ENCODE assay signal across 8 cellular contexts in the genomic region with DNA sequence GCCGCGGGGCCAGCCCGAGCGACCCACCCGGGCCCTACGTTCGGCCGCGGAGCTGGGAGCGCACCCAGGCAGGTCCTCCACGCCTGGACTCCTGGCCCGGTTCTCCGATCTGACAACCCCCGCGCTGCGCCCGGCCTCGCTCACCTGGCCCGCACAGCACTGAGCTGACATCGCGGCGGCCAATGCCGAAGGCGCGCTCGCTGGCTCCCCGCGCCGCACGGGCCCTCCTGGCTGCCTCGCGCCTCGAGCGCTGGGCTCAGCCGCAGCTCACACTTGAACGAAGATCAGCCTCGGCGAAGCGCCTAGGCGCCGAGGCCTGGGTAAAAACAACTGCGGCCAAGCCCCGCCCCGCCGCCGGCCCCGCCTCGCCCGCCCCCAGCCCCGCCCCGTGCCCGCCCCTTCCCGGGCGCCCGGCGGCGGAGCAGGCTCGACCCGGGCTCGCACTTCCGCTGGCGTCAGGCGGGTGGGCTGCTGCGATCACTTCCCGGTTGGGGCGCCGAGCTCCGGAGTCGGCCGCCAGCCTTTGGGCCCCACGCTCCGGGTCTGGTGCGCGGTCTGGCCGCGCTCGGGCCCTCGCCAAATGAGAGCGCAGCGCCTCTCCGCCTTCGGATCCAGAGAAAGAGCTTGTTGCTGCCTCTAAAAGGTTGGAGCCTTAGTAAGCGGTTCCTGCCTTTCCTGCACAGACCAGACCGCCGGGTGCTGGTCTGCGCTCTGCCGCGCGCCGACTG. TPM values are rescaled to one million over a fixed set of nuclear protein-coding genes. Genes with fewer than 3 reads are reported as not detected.
DNase-seq lines count a peak whose midpoint lies in the region; ATAC-seq and TF ChIP-seq lines count a peak whose summit lies in the region.

TSS of gene SERINC5 (minus strand) at position 297 of the 728 bp plus-strand sequence. CDS start at position 171, 126 bp downstream.

- H3K9me3 ChIP-seq in duodenal mucosa (ENCODE audit: control insufficient read depth in 1 of 2, low read length in 2 of 2) (no peaks in the 10 kb centered on the region), lung (ENCODE audit: control insufficient read depth in 2 of 2, insufficient read depth in 1 of 2, low read length in 1 of 2) (no peaks in the 10 kb centered on the region)

- peak; percentile 40 for DNase-seq in NCI-H345 (lab: John Stamatoyannopoulos, UW)
- DNase-seq in NCI-H345 treated with DMSO at 0.1 percent for 48 hours (lab: John Stamatoyannopoulos, UW; ENCODE audit: unreplicated experiment), result no peak
- peak; percentile 56 to 72 for DNase-seq in NCI-H526 (lab: John Stamatoyannopoulos, UW)
- DNase-seq in activated CD4-positive, alpha-beta memory T cell treated with anti-CD3 and anti-CD28 coated beads, Interleukin-2, amount 10 ng/mL, durations not matched to agents 7 days and 5 days, result peak; percentile 86
- peak; percentile 80 for DNase-seq in lung (ENCODE audit: low spot score)
- peak; percentile 73 to 87 (median 75) for DNase-seq in stimulated activated CD4-positive, alpha-beta T cell treated with anti-CD3 and anti-CD28 coated beads, TNF-alpha, amount 100 ng/mL, for 24 hours (ENCODE audit: low read depth in 3 of 3)

- peaks cover 44% of the 10 kb centered on the region for H3K36me3 Mint-ChIP-seq in activated CD4-positive, alpha-beta memory T cell treated with anti-CD3 and anti-CD28 coated beads, Interleukin-2, amount 10 ng/mL, durations not matched to agents 7 days and 5 days (ENCODE audit: low read depth)

- peak within 1 kb of the TSS; percentile 93 for H3K4me3 Mint-ChIP-seq in activated CD4-positive, alpha-beta memory T cell treated with anti-CD3 and anti-CD28 coated beads, Interleukin-2, amount 10 ng/mL, durations not matched to agents 7 days and 5 days

- H3K27ac Mint-ChIP-seq in activated CD4-positive, alpha-beta memory T cell treated with anti-CD3 and anti-CD28 coated beads, Interleukin-2, amount 10 ng/mL, durations not matched to agents 7 days and 5 days, result peak within 1 kb of the TSS; percentile 91

- POLR2A ChIA-PET in activated CD4-positive, alpha-beta memory T cell treated with anti-CD3 and anti-CD28 coated beads, Interleukin-2, amount 10 ng/mL, durations not matched to agents 7 days and 5 days (lab: Charles Lee), result interaction anchor here (0.6 to 10.7 kb wide), 36 partner anchors 11 to 644 kb away, joined by 3 to 397 read pairs (median 9); partner anchors contain the start of genes DHFR, MSH3 and ZFYVE16

- CTCF ChIA-PET in activated CD4-positive, alpha-beta memory T cell treated with anti-CD3 and anti-CD28 coated beads, Interleukin-2, amount 10 ng/mL, durations not matched to agents 7 days and 5 days (lab: Charles Lee), result interaction anchor here (0.7 to 3.3 kb wide), 17 partner anchors 9 to 432 kb away, joined by 3 to 35 read pairs (median 4); no protein-coding TSS in a partner anchor

- peaks cover 3% of the 10 kb centered on the region for H3K9me3 Mint-ChIP-seq in activated CD4-positive, alpha-beta memory T cell treated with anti-CD3 and anti-CD28 coated beads, Interleukin-2, amount 10 ng/mL, durations not matched to agents 7 days and 5 days

- TF ChIP-seq CTCF in lung (IDR thresholded peaks at IDR 0.05; ENCODE audit: control extremely low read depth, extremely low read depth), result no peak

- H3K4me1 ChIP-seq in duodenal mucosa (ENCODE audit: control insufficient read depth in 1 of 2, insufficient read depth in 2 of 2, low read length in 2 of 2), result peaks cover 45 to 46% of the 10 kb centered on the region in 2 donors
- peaks cover 9 to 18% of the 10 kb centered on the region in 2 donors for H3K4me1 ChIP-seq in lung (ENCODE audit: control insufficient read depth in 2 of 2, insufficient read depth in 2 of 2, low read length in 2 of 2)

- H3K4me3 ChIP-seq in duodenal mucosa (ENCODE audit: low read depth in 1 of 2, low read length in 2 of 2), result peak within 1 kb of the TSS; percentile 90 to 93
- H3K4me3 ChIP-seq in lung, result peak within 1 kb of the TSS; percentile 88

- peak within 1 kb of the TSS; percentile 97 to 99 for H3K9ac ChIP-seq in duodenal mucosa (ENCODE audit: low read depth in 1 of 2, low read length in 2 of 2)

- H3K27ac ChIP-seq in duodenal mucosa (ENCODE audit: low read depth, low read length), result peak within 1 kb of the TSS; percentile 97
- H3K27ac ChIP-seq in lung (ENCODE audit: low read depth in 1 of 2, low read length in 1 of 2), result peak within 1 kb of the TSS; percentile 97 to 100

- H3K27me3 Mint-ChIP-seq in activated CD4-positive, alpha-beta memory T cell treated with anti-CD3 and anti-CD28 coated beads, Interleukin-2, amount 10 ng/mL, durations not matched to agents 7 days and 5 days, result no peaks in the 10 kb centered on the region

- H3K27me3 ChIP-seq in duodenal mucosa (ENCODE audit: control insufficient read depth in 1 of 2, insufficient read depth in 2 of 2, low read length in 2 of 2) (no peaks in the 10 kb centered on the region), lung (ENCODE audit: control insufficient read depth, insufficient read depth) (no peaks in the 10 kb centered on the region)

- peaks cover 45% of the 10 kb centered on the region for H3K4me1 Mint-ChIP-seq in activated CD4-positive, alpha-beta memory T cell treated with anti-CD3 and anti-CD28 coated beads, Interleukin-2, amount 10 ng/mL, durations not matched to agents 7 days and 5 days

- H3K36me3 ChIP-seq in duodenal mucosa (ENCODE audit: control insufficient read depth in 1 of 2, insufficient read depth in 2 of 2, low read length in 2 of 2) (no peaks in the 10 kb centered on the region), lung (ENCODE audit: control insufficient read depth in 2 of 2, insufficient read depth in 2 of 2, low read length in 2 of 2) (no peaks in the 10 kb centered on the region)

- WGBS in lung, 2 donors, result 0 to 1% methylated on average over 74 to 90 of the region's 90 CpGs

- peak; percentile 81 for ATAC-seq in HG02885 (IDR thresholded peaks at IDR 0.05; ENCODE audit: poor library complexity, unreplicated experiment)
- ATAC-seq in lung (ENCODE audit: insufficient read depth, low FRiP score), result peak; percentile 91

RNA-seq across cellular contexts. Expression of gene SERINC5, which starts in this region (rescaled TPM):
- 10 to 100 TPM; 59.1 to 60.6 TPM for total RNA-seq in activated CD4-positive, alpha-beta memory T cell treated with anti-CD3 and anti-CD28 coated beads, Interleukin-2, amount 10 ng/mL, durations not matched to agents 7 days and 5 days
- total RNA-seq in lung, result 10 to 100 TPM; 41.2 to 84.5 TPM
- polyA plus RNA-seq in lung, result 1 to 10 TPM; 6.2 to 6.5 TPM
